ENCODE assay signal across 26 cellular contexts in genomic region chr15:68034071-68034470, GRCh38.
"Had no signal": no experiment of that assay in that cellular context is flagged by ENCODE, and none has a peak within 500 bp of the region (broad histone marks: within the 10 kb centered on the region; RNA-seq: fewer than 3 reads in every experiment).

No MANE protein-coding gene starts in this region.

- H3K9me3 ChIP-seq: left lung, lower lobe of right lung, psoas muscle, right lobe of liver, stomach, testis, thyroid gland, transverse colon, upper lobe of right lung, uterus had no signal

- H3K4me1 ChIP-seq: parathyroid adenoma, psoas muscle, right lobe of liver, testis, thyroid gland, transverse colon, upper lobe of right lung, uterus had no signal

- ATAC-seq: left colon; left lung; lower lobe of right lung; naive thymus-derived CD8-positive, alpha-beta T cell; psoas muscle; stimulated activated memory B cell treated with anti-CD40 and anti-IgM and Interleukin-4, amounts not matched to agents 10 μg/mL and 1 μg/mL and 100 μg/mL, for 72 hours; stimulated activated naive CD8-positive, alpha-beta T cell treated with anti-CD3 and anti-CD28 coated beads, Interleukin-15, Interleukin-2, amounts not matched to agents 100 U/mL and 50 U/mL, for 24 hours; upper lobe of right lung had no signal

- H3K36me3 ChIP-seq: left lung, lower lobe of right lung, right lobe of liver, stomach, thyroid gland, transverse colon, upper lobe of right lung, uterus had no signal

- H3K4me3 ChIP-seq: left lung, lower lobe of right lung, psoas muscle, right lobe of liver, smooth muscle cell, stomach, testis, thyroid gland, transverse colon, upper lobe of right lung, uterus had no signal

- DNase-seq: hypothalamus; immature natural killer cell; kidney; left colon; left lung; lower lobe of right lung; mammary epithelial cell; mesenchymal stem cell; naive thymus-derived CD8-positive, alpha-beta T cell; occipital lobe; psoas muscle; right lobe of liver; stimulated activated CD4-positive, alpha-beta T cell treated with anti-CD3 and anti-CD28 coated beads, Interleukin-1b, Interleukin-23, amount 100 ng/mL, for 48 hours; stimulated activated CD4-positive, alpha-beta T cell treated with anti-CD3 and anti-CD28 coated beads, Interleukin-2, amount 100 ng/mL, for 48 hours; stimulated activated CD4-positive, alpha-beta T cell treated with anti-CD3 and anti-CD28 coated beads, Interleukin-4, amount 100 ng/mL, for 4 hours; stimulated activated CD8-positive, alpha-beta memory T cell treated with anti-CD3 and anti-CD28 coated beads, Interleukin-4, amount 100 ng/mL, for 48 hours; stimulated activated naive CD8-positive, alpha-beta T cell treated with anti-CD3 and anti-CD28 coated beads, Interleukin-15, Interleukin-2, amounts not matched to agents 100 U/mL and 50 U/mL, for 24 hours; stomach; testis; thyroid gland; transverse colon; upper lobe of right lung; uterus had no signal

- H3K27me3 ChIP-seq: left lung, right lobe of liver, stomach, testis, thyroid gland, transverse colon, upper lobe of right lung, uterus had no signal

- H3K27ac ChIP-seq: lower lobe of right lung, parathyroid adenoma, psoas muscle, right lobe of liver, stomach, testis, thyroid gland, transverse colon, upper lobe of right lung, uterus had no signal
